Comparison of ENCODE assay signal across 9 cellular contexts in genomic region chr1:109197163-109198042, GRCh38. TPM values are rescaled to one million over a fixed set of nuclear protein-coding genes. Genes with fewer than 3 reads are reported as not detected.
DNase-seq lines count a peak whose midpoint lies in the region; ATAC-seq and TF ChIP-seq lines count a peak whose summit lies in the region.
"Had no signal": no experiment of that assay in that cellular context is flagged by ENCODE, and none has a peak within 500 bp of the region (broad histone marks: within the 10 kb centered on the region; RNA-seq: fewer than 3 reads in every experiment).

No MANE protein-coding gene starts in this region.

- H3K4me2 ChIP-seq in fibroblast of lung (ENCODE audit: extremely low read depth, insufficient read depth, low read length), result peak overlapping the region; percentile 55

- no peak overlapping the region for H3K27ac Mint-ChIP-seq in CD4-positive, alpha-beta T cell

- no peaks in the 10 kb centered on the region for H3K79me2 ChIP-seq in fibroblast of lung (ENCODE audit: control insufficient read depth, insufficient read depth, low read length)

- peaks cover 20% of the 10 kb centered on the region for H3K4me1 ChIP-seq in fibroblast of lung (ENCODE audit: control insufficient read depth, extremely low read depth, insufficient read depth, low read length)

- H3K27me3 Mint-ChIP-seq in CD4-positive, alpha-beta T cell, result no peaks in the 10 kb centered on the region

- H3K4me3 Mint-ChIP-seq in CD4-positive, alpha-beta T cell, result no peak overlapping the region

- no peaks in the 10 kb centered on the region for H3K9me3 ChIP-seq in fibroblast of lung (ENCODE audit: control insufficient read depth, insufficient read depth, low read depth, low read length)
- H3K9me3 ChIP-seq in CD4-positive, alpha-beta T cell (ENCODE audit: control insufficient read depth, low read length), result no peaks in the 10 kb centered on the region
- H3K9me3 ChIP-seq: transverse colon had no signal

- peaks cover 19% of the 10 kb centered on the region for H3K4me1 Mint-ChIP-seq in CD4-positive, alpha-beta T cell (ENCODE audit: low read depth)

- no peak overlapping the region for H3K9ac ChIP-seq in fibroblast of lung (ENCODE audit: insufficient read depth, low read length)

- H3K27ac ChIP-seq in fibroblast of lung (ENCODE audit: insufficient read depth, low read length), result peak overlapping the region; percentile 61
- H3K27ac ChIP-seq in CD4-positive, alpha-beta T cell (ENCODE audit: low read depth, low read length), result no peak overlapping the region
- H3K27ac ChIP-seq: transverse colon had no signal

- no peaks in the 10 kb centered on the region for H3K9me3 Mint-ChIP-seq in CD4-positive, alpha-beta T cell

- CTCF ChIA-PET in CD4-positive, alpha-beta T cell (lab: Charles Lee), result no interaction called here

- no peak overlapping the region for H3K4me3 ChIP-seq in fibroblast of lung (replicated peaks in 1 of 4; ENCODE audit: control extremely low read depth in 1 of 4, insufficient read depth in 1 of 4, low read depth in 3 of 4, low read length in 4 of 4)
- H3K4me3 ChIP-seq: transverse colon had no signal

- H3K27me3 ChIP-seq in fibroblast of lung (ENCODE audit: control insufficient read depth, insufficient read depth, low read length), result no peaks in the 10 kb centered on the region
- H3K27me3 ChIP-seq in CD4-positive, alpha-beta T cell (ENCODE audit: control insufficient read depth, insufficient read depth, low read length), result no peaks in the 10 kb centered on the region
- H3K27me3 ChIP-seq: transverse colon had no signal

- no peak overlapping the region for H2AFZ ChIP-seq in fibroblast of lung (ENCODE audit: low read length)

- no peaks in the 10 kb centered on the region for H4K20me1 ChIP-seq in fibroblast of lung (ENCODE audit: control insufficient read depth, extremely low read depth, insufficient read depth, low read length)

- DNase-seq in GM04504 (ENCODE audit: low read depth) (peak; percentile 97), RKO (ENCODE audit: low spot score) (peak; percentile 94), fibroblast of lung (ENCODE audit: low read depth in 2 of 2) (peak; percentile 97 to 100), pulmonary artery endothelial cell (ENCODE audit: low read depth, low spot score) (peak; percentile 99), ecto neural progenitor cell (ENCODE audit: low spot score) (no peak), globus pallidus (ENCODE audit: low spot score) (no peak), NCI-H446 treated with DMSO at 0.1 percent for 48 hours (lab: John Stamatoyannopoulos, UW) (no peak)
- no peak for DNase-seq in CD4-positive, alpha-beta T cell
- DNase-seq: transverse colon had no signal

- no peaks in the 10 kb centered on the region for H3K36me3 Mint-ChIP-seq in CD4-positive, alpha-beta T cell (ENCODE audit: low read depth)

- POLR2A ChIA-PET in CD4-positive, alpha-beta T cell (lab: Charles Lee), result no interaction called here

- intact Hi-C loops in CD4-positive, alpha-beta T cell (cut with DNase I, micrococcal nuclease), result no loop called here

- H3K36me3 ChIP-seq in fibroblast of lung (ENCODE audit: control insufficient read depth, insufficient read depth, low read length), result no peaks in the 10 kb centered on the region
- H3K36me3 ChIP-seq: transverse colon had no signal

- no peak for TF ChIP-seq CTCF in fibroblast of lung (conservative IDR thresholded peaks at IDR 0.05 in 1 of 2, IDR thresholded peaks at IDR 0.05 in 1 of 2; ENCODE audit: low read depth in 1 of 2, low read length in 2 of 2)
- no peak for TF ChIP-seq CTCF in CD4-positive, alpha-beta T cell (IDR thresholded peaks at IDR 0.05)

- ATAC-seq in CD4-positive, alpha-beta T cell (ENCODE audit: poor library complexity), result no peak

RNA-seq across cellular contexts. Expression of gene SARS1, which starts 16.3 kb away (rescaled TPM):
- total RNA-seq in fibroblast of lung, result 429 and 437 TPM in 2 replicates
- polyA plus RNA-seq in fibroblast of lung, result 229 and 237 TPM in 2 replicates
- polyA plus RNA-seq in fibroblast of lung (2012), result 209 and 230 TPM in 2 replicates
- 113 and 165 TPM in 2 replicates for polyA minus RNA-seq in fibroblast of lung (ENCODE audit: low replicate concordance)
- 232 and 251 TPM in 2 replicates for total RNA-seq in pulmonary artery endothelial cell
- 100 to 1,000 TPM; 122 to 131 TPM for total RNA-seq in CD4-positive, alpha-beta T cell

RNA-seq across cellular contexts. Expression of gene CELSR2, which starts 51.9 kb away (rescaled TPM):
- total RNA-seq in fibroblast of lung (3.1 and 3.5 TPM in 2 replicates), pulmonary artery endothelial cell (1.1 and 1.3 TPM in 2 replicates)
- 0.67 and 1.2 TPM in 2 replicates for polyA plus RNA-seq in fibroblast of lung
- polyA plus RNA-seq in fibroblast of lung (2012), result 1.3 and 1.7 TPM in 2 replicates
- polyA minus RNA-seq in fibroblast of lung (ENCODE audit: low replicate concordance), result 6.3 and 10.1 TPM in 2 replicates
- total RNA-seq in CD4-positive, alpha-beta T cell, result 1 to 10 TPM; 3.6 TPM

Comparison
In these comparisons a context has a peak if more than half of its experiments do, and no peak if none do; other contexts are left out.
1. DNase-seq: peak in GM04504 (single experiment), RKO (single experiment), fibroblast of lung (2 of 2) and pulmonary artery endothelial cell (single experiment); none in ecto neural progenitor cell (single experiment), globus pallidus (single experiment), NCI-H446 treated with DMSO at 0.1 percent for 48 hours (single experiment) and CD4-positive, alpha-beta T cell (0 of 10).